In the genomic region with DNA sequence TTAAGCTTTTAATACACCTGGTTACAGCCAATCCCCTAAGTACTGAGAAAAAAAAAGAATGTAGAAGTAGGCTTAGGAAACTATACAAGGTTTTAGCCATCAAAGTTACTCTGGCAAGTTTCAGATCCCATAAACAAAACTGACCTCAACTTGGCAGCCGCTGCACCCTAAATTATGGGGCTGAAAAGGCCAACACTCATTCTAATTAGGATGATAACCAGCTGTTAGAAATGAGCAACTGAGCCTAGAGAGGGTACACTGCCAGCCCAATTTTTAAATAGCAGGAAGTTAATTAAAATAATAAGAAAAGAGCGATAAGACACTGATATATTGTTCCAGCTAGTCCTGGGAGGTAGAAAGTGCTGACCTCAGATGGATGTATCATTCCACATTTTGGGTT, we compare ENCODE assay signal across 24 cellular contexts.
"Had no signal": no experiment of that assay in that cellular context is flagged by ENCODE, and none has a peak within 500 bp of the region (broad histone marks: within the 10 kb centered on the region; RNA-seq: fewer than 3 reads in every experiment).

No MANE protein-coding gene starts in this region.

- H3K27me3 ChIP-seq: adrenal gland, breast epithelium had no signal

- H3K27ac ChIP-seq: adrenal gland, breast epithelium, RWPE1 had no signal

- DNase-seq: activated CD4-positive, alpha-beta T cell treated with anti-CD3 and anti-CD28 coated beads for 48 hours; activated CD4-positive, alpha-beta T cell treated with anti-CD3 and anti-CD28 coated beads, Interleukin-2, amount 50 U/mL, for 4 hours; activated CD4-positive, CD25-positive, alpha-beta regulatory T cell treated with anti-CD3 and anti-CD28 coated beads, Interleukin-2, amount 50 U/mL, for 72 hours; activated CD8-positive, alpha-beta memory T cell treated with anti-CD3 and anti-CD28 coated beads, Interleukin-2, amount 50 U/mL, for 48 hours; activated CD8-positive, alpha-beta T cell treated with anti-CD3 and anti-CD28 coated beads, Interleukin-2, amount 10 ng/mL, durations not matched to agents 7 days and 5 days; activated naive CD4-positive, alpha-beta T cell treated with anti-CD3 and anti-CD28 coated beads, Interleukin-2, amount 50 U/mL, for 16 hours; activated naive CD8-positive, alpha-beta T cell treated with anti-CD3 and anti-CD28 coated beads, Interleukin-2, amount 10 ng/mL, durations not matched to agents 7 days and 5 days; activated T-cell treated with anti-CD3 and anti-CD28 coated beads, Interleukin-2, amount 50 U/mL, for 1 hour; adrenal gland; anterior cingulate cortex; caudate nucleus; KG1; NCI-H1092; NCI-H1436; NCI-H1694 treated with DMSO at 0.1 percent for 48 hours; NCI-H2029 treated with DMSO at 0.1 percent for 48 hours; NCI-H510A treated with DMSO at 0.1 percent for 48 hours; NCI-H69; OCI-M1; SHP77 treated with DMSO at 0.1 percent for 48 hours had no signal

- H3K4me3 ChIP-seq: adrenal gland, breast epithelium had no signal

- ATAC-seq: activated CD8-positive, alpha-beta T cell treated with anti-CD3 and anti-CD28 coated beads, Interleukin-2, amount 10 ng/mL, durations not matched to agents 7 days and 5 days; Panc1; WTC11 had no signal

- H3K4me1 ChIP-seq: breast epithelium had no signal

- H3K36me3 ChIP-seq: adrenal gland, breast epithelium had no signal

- H3K9me3 ChIP-seq: adrenal gland, breast epithelium had no signal
